Comparison of ENCODE assay signal across 8 cellular contexts in genomic region chr20:10611357-10611756, GRCh38.
DNase-seq lines count a peak whose midpoint lies in the region; ATAC-seq and TF ChIP-seq lines count a peak whose summit lies in the region.

No MANE protein-coding gene starts in this region.

- no peak overlapping the region for H3K27ac Mint-ChIP-seq in neural crest cell (ENCODE audit: unreplicated experiment)

- no peak overlapping the region for H3K4me3 Mint-ChIP-seq in neural crest cell

- H3K27me3 Mint-ChIP-seq in neural crest cell (ENCODE audit: low read depth), result no peaks in the 10 kb centered on the region

- no peak overlapping the region for H3K4me3 ChIP-seq in dorsolateral prefrontal cortex

- intact Hi-C loops in dorsolateral prefrontal cortex (cut with DNase I), result no loop called here

- no peaks in the 10 kb centered on the region for H3K27me3 ChIP-seq in dorsolateral prefrontal cortex

- H3K9me3 Mint-ChIP-seq in neural crest cell, result peaks cover 7% of the 10 kb centered on the region

- no peak overlapping the region for H3K27ac ChIP-seq in dorsolateral prefrontal cortex

- TF ChIP-seq CTCF in dorsolateral prefrontal cortex (IDR thresholded peaks at IDR 0.05 in 54 of 56, conservative IDR thresholded peaks at IDR 0.05 in 2 of 56; ENCODE audit: low read depth in 1 of 56, partially characterized antibody in 56 of 56) (peak in 49 of 56 donors; percentile 12 to 59 (median 42)), neural crest cell (conservative IDR thresholded peaks at IDR 0.05) (peak; percentile 56)

- peaks cover 62% of the 10 kb centered on the region for H3K4me1 Mint-ChIP-seq in neural crest cell

- peak; percentile 26 for DNase-seq in Ammon's horn (ENCODE audit: low spot score)
- peak; percentile 63 for DNase-seq in LHCN-M2 (ENCODE audit: low read depth)
- DNase-seq in dorsolateral prefrontal cortex, result peak in 2 of 10 donors; percentile 25 to 60
- no peak for DNase-seq in neural crest cell (ENCODE audit: low read depth, low spot score)
- DNase-seq in DMS153 treated with DMSO at 0.1 percent for 48 hours (lab: John Stamatoyannopoulos, UW; ENCODE audit: unreplicated experiment), result no peak
- DNase-seq in putamen (ENCODE audit: low spot score), result no peak
- no peak for DNase-seq in NCI-H2227 treated with DMSO at 0.1 percent for 48 hours (lab: John Stamatoyannopoulos, UW)

- peaks cover 16% of the 10 kb centered on the region for H3K36me3 Mint-ChIP-seq in neural crest cell (ENCODE audit: low read depth)

- peak; percentile 64 for ATAC-seq in GM19324 (IDR thresholded peaks at IDR 0.05; ENCODE audit: low FRiP score, unreplicated experiment)

Comparison
In these comparisons a context has a peak if more than half of its experiments do, and no peak if none do; other contexts are left out.
1. DNase-seq: peak in Ammon's horn (single experiment) and LHCN-M2 (single experiment); none in neural crest cell (single experiment), DMS153 treated with DMSO at 0.1 percent for 48 hours (single experiment), putamen (single experiment) and NCI-H2227 treated with DMSO at 0.1 percent for 48 hours (single experiment).